ENCODE assay signal across 10 cellular contexts in genomic region chr3:42501321-42501680, GRCh38. TPM values are rescaled to one million over a fixed set of nuclear protein-coding genes. Genes with fewer than 3 reads are reported as not detected.
DNase-seq lines count a peak whose midpoint lies in the region; ATAC-seq and TF ChIP-seq lines count a peak whose summit lies in the region.
"Had no signal": no experiment of that assay in that cellular context is flagged by ENCODE, and none has a peak within 500 bp of the region (broad histone marks: within the 10 kb centered on the region; RNA-seq: fewer than 3 reads in every experiment).

No MANE protein-coding gene starts in this region.

- no peak for TF ChIP-seq CTCF in GM10248 (IDR thresholded peaks at IDR 0.05; ENCODE audit: control extremely low read depth, extremely low read depth, low read depth, missing control alignments)

- H3K36me3 Mint-ChIP-seq in activated T-helper 2 cell treated with anti-CD3 and anti-CD28 coated beads, Interferon-gamma antibody, Interleukin-2, Interleukin-4, amounts not matched to agents 10 μg/mL and 5 μg/mL and 100 μg/mL, durations not matched to agents 14 hours and 24 hours and 36 hours (ENCODE audit: low read depth), result no peaks in the 10 kb centered on the region

- peak overlapping the region; percentile 89 for H3K4me3 Mint-ChIP-seq in activated T-helper 2 cell treated with anti-CD3 and anti-CD28 coated beads, Interferon-gamma antibody, Interleukin-2, Interleukin-4, amounts not matched to agents 10 μg/mL and 5 μg/mL and 100 μg/mL, durations not matched to agents 14 hours and 24 hours and 36 hours (ENCODE audit: low read depth)
- peak overlapping the region; percentile 85 to 93 for H3K4me3 Mint-ChIP-seq in stimulated activated naive CD8-positive, alpha-beta T cell treated with anti-CD3 and anti-CD28 coated beads, Interleukin-15, amount 100 ng/mL, for 72 hours

- no peaks in the 10 kb centered on the region for H3K9me3 Mint-ChIP-seq in activated T-helper 2 cell treated with anti-CD3 and anti-CD28 coated beads, Interferon-gamma antibody, Interleukin-2, Interleukin-4, amounts not matched to agents 10 μg/mL and 5 μg/mL and 100 μg/mL, durations not matched to agents 14 hours and 24 hours and 36 hours
- H3K9me3 Mint-ChIP-seq in stimulated activated naive CD8-positive, alpha-beta T cell treated with anti-CD3 and anti-CD28 coated beads, Interleukin-15, amount 100 ng/mL, for 72 hours, result no peaks in the 10 kb centered on the region

- no peak overlapping the region for H3K27ac Mint-ChIP-seq in activated T-helper 2 cell treated with anti-CD3 and anti-CD28 coated beads, Interferon-gamma antibody, Interleukin-2, Interleukin-4, amounts not matched to agents 10 μg/mL and 5 μg/mL and 100 μg/mL, durations not matched to agents 14 hours and 24 hours and 36 hours
- H3K27ac Mint-ChIP-seq in stimulated activated naive CD8-positive, alpha-beta T cell treated with anti-CD3 and anti-CD28 coated beads, Interleukin-15, amount 100 ng/mL, for 72 hours, result no peak overlapping the region

- intact Hi-C loops in activated T-helper 2 cell treated with anti-CD3 and anti-CD28 coated beads, Interferon-gamma antibody, Interleukin-2, Interleukin-4, amounts not matched to agents 10 μg/mL and 5 μg/mL and 100 μg/mL, durations not matched to agents 14 hours and 24 hours and 36 hours (cut with micrococcal nuclease), result loop anchor here (1.0 to 5.0 kb wide), 2 partner anchors 38 to 136 kb away; no protein-coding TSS in a partner anchor

- DNase-seq in NCI-H82 (lab: John Stamatoyannopoulos, UW), result peak; percentile 58
- no peak for DNase-seq in NCI-H82 treated with DMSO at 0.1 percent for 48 hours (lab: John Stamatoyannopoulos, UW; ENCODE audit: unreplicated experiment)
- no peak for DNase-seq in activated T-helper 2 cell treated with anti-CD3 and anti-CD28 coated beads, Interferon-gamma antibody, Interleukin-2, Interleukin-4, amounts not matched to agents 10 μg/mL and 5 μg/mL and 100 μg/mL, durations not matched to agents 14 hours and 24 hours and 36 hours (ENCODE audit: low spot score)
- DNase-seq in iPS-NIHi7 (ENCODE audit: extremely low spot score), result peak; percentile 59
- DNase-seq in stimulated activated naive CD8-positive, alpha-beta T cell treated with anti-CD3 and anti-CD28 coated beads, Interleukin-15, amount 100 ng/mL, for 72 hours, result no peak
- no peak for DNase-seq in NCI-H774 (lab: John Stamatoyannopoulos, UW)
- DNase-seq in GM10248 (ENCODE audit: extremely low spot score), result no peak
- DNase-seq: COR-L47 had no signal

- POLR2A ChIA-PET in GM10248 (lab: Yijun Ruan, JAX), result no interaction called here

- ATAC-seq in stimulated activated naive CD8-positive, alpha-beta T cell treated with anti-CD3 and anti-CD28 coated beads, Interleukin-15, amount 100 ng/mL, for 72 hours, result peak; percentile 0
- ATAC-seq in HG03135 (IDR thresholded peaks at IDR 0.05; ENCODE audit: unreplicated experiment), result no peak

- CTCF ChIA-PET in GM10248 (lab: Yijun Ruan, JAX), result interaction anchor here (0.7 to 2.3 kb wide), 6 partner anchors 9 to 380 kb away, joined by 3 to 7 read pairs (median 3); no protein-coding TSS in a partner anchor

- peaks cover 43% of the 10 kb centered on the region for H3K27me3 Mint-ChIP-seq in activated T-helper 2 cell treated with anti-CD3 and anti-CD28 coated beads, Interferon-gamma antibody, Interleukin-2, Interleukin-4, amounts not matched to agents 10 μg/mL and 5 μg/mL and 100 μg/mL, durations not matched to agents 14 hours and 24 hours and 36 hours (ENCODE audit: low read depth)
- peaks cover 32% of the 10 kb centered on the region for H3K27me3 Mint-ChIP-seq in stimulated activated naive CD8-positive, alpha-beta T cell treated with anti-CD3 and anti-CD28 coated beads, Interleukin-15, amount 100 ng/mL, for 72 hours

- H3K4me1 Mint-ChIP-seq in activated T-helper 2 cell treated with anti-CD3 and anti-CD28 coated beads, Interferon-gamma antibody, Interleukin-2, Interleukin-4, amounts not matched to agents 10 μg/mL and 5 μg/mL and 100 μg/mL, durations not matched to agents 14 hours and 24 hours and 36 hours (ENCODE audit: low read depth), result peaks cover 12% of the 10 kb centered on the region
- H3K4me1 Mint-ChIP-seq in stimulated activated naive CD8-positive, alpha-beta T cell treated with anti-CD3 and anti-CD28 coated beads, Interleukin-15, amount 100 ng/mL, for 72 hours, result peaks cover 51% of the 10 kb centered on the region

RNA-seq across cellular contexts. Expression of gene VIPR1, which starts 1.1 kb away (rescaled TPM):
- 0.51 and 0.52 TPM in 2 replicates for total RNA-seq in activated T-helper 2 cell treated with anti-CD3 and anti-CD28 coated beads, Interferon-gamma antibody, Interleukin-2, Interleukin-4, amounts not matched to agents 10 μg/mL and 5 μg/mL and 100 μg/mL, durations not matched to agents 14 hours and 24 hours and 36 hours
- total RNA-seq: myocyte had no signal

Comparison
In these comparisons a context has a peak if more than half of its experiments do, and no peak if none do; other contexts are left out.
1. DNase-seq: peak in NCI-H82 (single experiment) and iPS-NIHi7 (single experiment); none in NCI-H82 treated with DMSO at 0.1 percent for 48 hours (single experiment), activated T-helper 2 cell treated with anti-CD3 and anti-CD28 coated beads, Interferon-gamma antibody, Interleukin-2, Interleukin-4, amounts not matched to agents 10 μg/mL and 5 μg/mL and 100 μg/mL, durations not matched to agents 14 hours and 24 hours and 36 hours (single experiment), stimulated activated naive CD8-positive, alpha-beta T cell treated with anti-CD3 and anti-CD28 coated beads, Interleukin-15, amount 100 ng/mL, for 72 hours (0 of 2), NCI-H774 (single experiment) and GM10248 (single experiment).